Comparison of ENCODE assay signal across 22 cellular contexts in genomic region chr10:44424953-44425352, GRCh38. TPM values are rescaled to one million over a fixed set of nuclear protein-coding genes. Genes with fewer than 3 reads are reported as not detected.
DNase-seq lines count a peak whose midpoint lies in the region; ATAC-seq and TF ChIP-seq lines count a peak whose summit lies in the region.
"Had no signal": no experiment of that assay in that cellular context is flagged by ENCODE, and none has a peak within 500 bp of the region (broad histone marks: within the 10 kb centered on the region; RNA-seq: fewer than 3 reads in every experiment).

No MANE protein-coding gene starts in this region.

- no peaks in the 10 kb centered on the region for H3K9me3 Mint-ChIP-seq in type B pancreatic cell
- H3K9me3 Mint-ChIP-seq: IgD-negative memory B cell had no signal

- no peaks in the 10 kb centered on the region for H3K36me3 Mint-ChIP-seq in type B pancreatic cell
- H3K36me3 Mint-ChIP-seq: CD14-positive monocyte; CD4-positive, alpha-beta memory T cell had no signal

- no peak for ATAC-seq in GM18907 (IDR thresholded peaks at IDR 0.05; ENCODE audit: unreplicated experiment)
- ATAC-seq: GM23338, HCT116, HepG2 had no signal

- H3K27ac ChIP-seq in osteoblast (ENCODE audit: low read depth, low read length) (no peak overlapping the region), caudate nucleus (ENCODE audit: low read depth, low read length) (no peak overlapping the region)

- no peaks in the 10 kb centered on the region for H3K9me3 ChIP-seq in osteoblast (ENCODE audit: low read depth, low read length)
- H3K9me3 ChIP-seq: BE2C had no signal

- DNase-seq in GM03348 (ENCODE audit: low spot score): peak; percentile 2
- DNase-seq in islet precursor cell: peak; percentile 35
- DNase-seq in osteoblast (ENCODE audit: insufficient read length, low spot score, missing footprints): peak; percentile 38
- DNase-seq in type B pancreatic cell (ENCODE audit: extremely low spot score, unreplicated experiment): peak; percentile 66
- no peak for DNase-seq in NCI-H1930 (lab: John Stamatoyannopoulos, UW)
- DNase-seq in caudate nucleus (lab: John Stamatoyannopoulos, UW): no peak
- no peak for DNase-seq in NCI-H446 treated with DMSO at 0.1 percent for 48 hours (lab: John Stamatoyannopoulos, UW)
- DNase-seq: BE2C; CD4-positive, alpha-beta memory T cell; DMS153; DMS79; GDM1; H7; HFFc6; KBM-7 had no signal

- H2AFZ ChIP-seq in osteoblast (ENCODE audit: low read length): no peak overlapping the region
- H2AFZ ChIP-seq: GM23338 had no signal

- no peak overlapping the region for H3K4me3 Mint-ChIP-seq in type B pancreatic cell
- H3K4me3 Mint-ChIP-seq: CD14-positive monocyte; CD4-positive, alpha-beta memory T cell; GM23338; HFFc6; IgD-negative memory B cell had no signal

- no peak overlapping the region for H3K27ac Mint-ChIP-seq in type B pancreatic cell
- H3K27ac Mint-ChIP-seq: CD14-positive monocyte; CD4-positive, alpha-beta memory T cell; GM23338; HFFc6; IgD-negative memory B cell had no signal

- no peaks in the 10 kb centered on the region for H3K4me1 Mint-ChIP-seq in type B pancreatic cell (ENCODE audit: unreplicated experiment)
- H3K4me1 Mint-ChIP-seq: CD14-positive monocyte, GM23338, IgD-negative memory B cell had no signal

- H3K4me2 ChIP-seq in osteoblast (ENCODE audit: insufficient read depth, low read length): no peak overlapping the region
- H3K4me2 ChIP-seq: GM23338 had no signal

- no peak overlapping the region for H3K4me3 ChIP-seq in osteoblast (ENCODE audit: insufficient read depth, low read length)
- H3K4me3 ChIP-seq: GM23338 had no signal

- H4K20me1 ChIP-seq in osteoblast (ENCODE audit: insufficient read depth, low read length): no peaks in the 10 kb centered on the region

- no peaks in the 10 kb centered on the region for H3K79me2 ChIP-seq in osteoblast (ENCODE audit: insufficient read depth, low read length)

- H3K4me1 ChIP-seq in osteoblast (ENCODE audit: insufficient read depth, low read length): no peaks in the 10 kb centered on the region
- H3K4me1 ChIP-seq: BE2C had no signal

- peaks cover 11% of the 10 kb centered on the region for H3K27me3 ChIP-seq in osteoblast (ENCODE audit: insufficient read depth, low read length)
- H3K27me3 ChIP-seq: BE2C had no signal

- peaks cover 2% of the 10 kb centered on the region for H3K27me3 Mint-ChIP-seq in type B pancreatic cell
- H3K27me3 Mint-ChIP-seq: CD4-positive, alpha-beta memory T cell; IgD-negative memory B cell had no signal

- TF ChIP-seq CTCF in osteoblast (IDR thresholded peaks at IDR 0.05; ENCODE audit: extremely low read depth, low read depth, low read length) (no peak), type B pancreatic cell (conservative IDR thresholded peaks at IDR 0.05) (no peak)

- no peaks in the 10 kb centered on the region for H3K36me3 ChIP-seq in osteoblast (ENCODE audit: insufficient read depth, low read length)
- H3K36me3 ChIP-seq: BE2C had no signal

RNA-seq across cellular contexts. Expression of gene CXCL12, which starts 40.1 kb away (rescaled TPM):
- total RNA-seq in osteoblast (288 and 358 TPM in 2 replicates), type B pancreatic cell (ENCODE audit: low replicate concordance) (25.7 and 137 TPM in 2 replicates)
- total RNA-seq: A172; CD4-positive, alpha-beta memory T cell; HepG2 had no signal

Comparison
In these comparisons a context has a peak if more than half of its experiments do, and no peak if none do; other contexts are left out.
1. DNase-seq: peak in GM03348 (single experiment), islet precursor cell (single experiment), osteoblast (single experiment) and type B pancreatic cell (single experiment); none in NCI-H1930 (0 of 2), caudate nucleus (0 of 61) and NCI-H446 treated with DMSO at 0.1 percent for 48 hours (single experiment).